In genomic region chr9:35067056-35067455, GRCh38 we compare ENCODE assay signal across 17 cellular contexts. TPM values are rescaled to one million over a fixed set of nuclear protein-coding genes. Genes with fewer than 3 reads are reported as not detected.
DNase-seq lines count a peak whose midpoint lies in the region; ATAC-seq and TF ChIP-seq lines count a peak whose summit lies in the region.
"Had no signal": no experiment of that assay in that cellular context is flagged by ENCODE, and none has a peak within 500 bp of the region (broad histone marks: within the 10 kb centered on the region; RNA-seq: fewer than 3 reads in every experiment).

No MANE protein-coding gene starts in this region.

- H2BK12ac ChIP-seq in trophoblast cell (ENCODE audit: low read length), result no peak overlapping the region

- H3K36me3 Mint-ChIP-seq in activated T-cell treated with anti-CD3 and anti-CD28 coated beads, Interleukin-2, amount 50 U/mL, for 24 hours (ENCODE audit: low read depth), result peaks cover 97% of the 10 kb centered on the region
- peaks cover 67% of the 10 kb centered on the region for H3K36me3 Mint-ChIP-seq in HFFc6 (ENCODE audit: low read depth)
- H3K36me3 Mint-ChIP-seq in activated naive CD8-positive, alpha-beta T cell, result peaks cover 21% of the 10 kb centered on the region

- no peak overlapping the region for H3K4me3 Mint-ChIP-seq in activated T-cell treated with anti-CD3 and anti-CD28 coated beads, Interleukin-2, amount 50 U/mL, for 24 hours
- no peak overlapping the region for H3K4me3 Mint-ChIP-seq in HFFc6
- no peak overlapping the region for H3K4me3 Mint-ChIP-seq in activated naive CD8-positive, alpha-beta T cell

- H2BK120ac ChIP-seq in trophoblast cell (ENCODE audit: insufficient read depth, low read length, poor library complexity), result no peak overlapping the region

- peaks cover 50% of the 10 kb centered on the region for H3K4me1 Mint-ChIP-seq in activated T-cell treated with anti-CD3 and anti-CD28 coated beads, Interleukin-2, amount 50 U/mL, for 24 hours (ENCODE audit: low read depth)
- peaks cover 45% of the 10 kb centered on the region for H3K4me1 Mint-ChIP-seq in HFFc6 (ENCODE audit: low read depth)
- peaks cover 44% of the 10 kb centered on the region for H3K4me1 Mint-ChIP-seq in activated naive CD8-positive, alpha-beta T cell (ENCODE audit: low read depth)

- no peak overlapping the region for H2AFZ ChIP-seq in trophoblast cell (ENCODE audit: insufficient read depth, low read length, poor library complexity)

- no peak overlapping the region for H2BK5ac ChIP-seq in trophoblast cell (ENCODE audit: low read depth, low read length, poor library complexity)

- H3K14ac ChIP-seq in trophoblast cell (ENCODE audit: low read length), result no peak overlapping the region

- no peak for DNase-seq in activated T-cell treated with anti-CD3 and anti-CD28 coated beads, Interleukin-2, amount 50 U/mL, for 24 hours
- no peak for DNase-seq in activated T-cell treated with anti-CD3 and anti-CD28 coated beads, Interleukin-2, amount 50 U/mL, for 1 hour
- no peak for DNase-seq in HFFc6
- no peak for DNase-seq in trophoblast cell
- DNase-seq in NCI-H510A treated with DMSO at 0.1 percent for 48 hours (lab: John Stamatoyannopoulos, UW), result no peak
- DNase-seq: C1 segment of cervical spinal cord, DMS 273 treated with DMSO at 0.1 percent for 48 hours, GDM1, GOT3, IMR-90, Karpas-422, NCI-H1105, NCI-H1694, NCI-H524 had no signal

- WGBS in trophoblast cell (ENCODE audit: extremely low coverage, insufficient coverage, insufficient read length), result no CpG with 5 or more reads among the region's 1 CpG

- H3K79me2 ChIP-seq in trophoblast cell (ENCODE audit: control insufficient read depth, insufficient read depth, low read length, poor library complexity), result peaks cover 27% of the 10 kb centered on the region

- H3K9me3 ChIP-seq in trophoblast cell (ENCODE audit: insufficient read depth, low read depth, low read length), result no peaks in the 10 kb centered on the region

- H2AK5ac ChIP-seq in trophoblast cell (ENCODE audit: low read length), result no peak overlapping the region

- H3K27me3 ChIP-seq in trophoblast cell (ENCODE audit: insufficient read depth, low read length), result no peaks in the 10 kb centered on the region

- H3K27me3 Mint-ChIP-seq in activated T-cell treated with anti-CD3 and anti-CD28 coated beads, Interleukin-2, amount 50 U/mL, for 24 hours, result no peaks in the 10 kb centered on the region
- H3K27me3 Mint-ChIP-seq in HFFc6 (ENCODE audit: insufficient read depth), result no peaks in the 10 kb centered on the region; the same call in none of the 2 replicates
- H3K27me3 Mint-ChIP-seq in activated naive CD8-positive, alpha-beta T cell, result no peaks in the 10 kb centered on the region

- H4K91ac ChIP-seq in trophoblast cell (ENCODE audit: low read depth, low read length), result no peak overlapping the region

- no peak overlapping the region for H3K4me2 ChIP-seq in trophoblast cell (ENCODE audit: low read length)

- H3K4ac ChIP-seq in trophoblast cell (ENCODE audit: low read depth, low read length), result peak overlapping the region; percentile 2

- ATAC-seq in HG03442 (IDR thresholded peaks at IDR 0.05; ENCODE audit: unreplicated experiment), result no peak
- ATAC-seq: GM12878 had no signal

- H3K4me1 ChIP-seq in trophoblast cell (ENCODE audit: control insufficient read depth in 1 of 2, insufficient read depth in 2 of 2, low read length in 2 of 2), result peaks cover 9 to 11% of the 10 kb centered on the region in 2 experiments

- no peak overlapping the region for H3K23ac ChIP-seq in trophoblast cell (ENCODE audit: low read length)

- H3K9ac ChIP-seq in trophoblast cell (ENCODE audit: low read length), result no peak overlapping the region

- TF ChIP-seq CTCF in HFFc6 (IDR thresholded peaks at IDR 0.05), result no peak

- peaks cover 6% of the 10 kb centered on the region for H3K79me1 ChIP-seq in trophoblast cell (ENCODE audit: low read length)

- no peak overlapping the region for H3K4me3 ChIP-seq in trophoblast cell (ENCODE audit: low read depth, low read length)

- peak overlapping the region; percentile 11 for H3K27ac Mint-ChIP-seq in activated T-cell treated with anti-CD3 and anti-CD28 coated beads, Interleukin-2, amount 50 U/mL, for 24 hours
- H3K27ac Mint-ChIP-seq in HFFc6, result peak overlapping the region; percentile 15; the same call in 1 of the 2 replicates
- peak overlapping the region; percentile 71 for H3K27ac Mint-ChIP-seq in activated naive CD8-positive, alpha-beta T cell

- H4K8ac ChIP-seq in trophoblast cell (ENCODE audit: low read depth, low read length), result no peak overlapping the region

- H3K18ac ChIP-seq in trophoblast cell (ENCODE audit: low read length), result no peak overlapping the region

- H3K27ac ChIP-seq in trophoblast cell (ENCODE audit: low read depth, low read length), result no peak overlapping the region

- peaks cover 39 to 66% of the 10 kb centered on the region in 2 experiments for H3K36me3 ChIP-seq in trophoblast cell (ENCODE audit: control insufficient read depth in 1 of 2, insufficient read depth in 2 of 2, low read length in 2 of 2)

- H4K12ac ChIP-seq in trophoblast cell (ENCODE audit: low read depth, low read length), result no peak overlapping the region

- no peaks in the 10 kb centered on the region for H3K9me3 Mint-ChIP-seq in activated T-cell treated with anti-CD3 and anti-CD28 coated beads, Interleukin-2, amount 50 U/mL, for 24 hours
- no peaks in the 10 kb centered on the region for H3K9me3 Mint-ChIP-seq in HFFc6
- no peaks in the 10 kb centered on the region for H3K9me3 Mint-ChIP-seq in activated naive CD8-positive, alpha-beta T cell (ENCODE audit: low read depth)

RNA-seq across cellular contexts. Expression of gene VCP, which starts 5.4 kb away (rescaled TPM):
- total RNA-seq in HFFc6 (2021; fragmentation: NEBNext Ultra II Directional; extraction: Animal tissue kit (Norgen Biotek cat#: 25700)), result 100 to 1,000 TPM; 324 to 457 (median 374) TPM
- polyA plus RNA-seq in trophoblast cell (2013), result 250 and 256 TPM in 2 replicates

RNA-seq across cellular contexts. Expression of gene FANCG, which starts 12.7 kb away (rescaled TPM):
- total RNA-seq in HFFc6 (2021; fragmentation: NEBNext Ultra II Directional; extraction: Animal tissue kit (Norgen Biotek cat#: 25700)), result 10 to 100 TPM; 17.8 to 30.0 (median 28.3) TPM
- polyA plus RNA-seq in trophoblast cell (2013), result 31.6 and 33.8 TPM in 2 replicates

RNA-seq across cellular contexts. Expression of gene PIGO, which starts 29.3 kb away (rescaled TPM):
- 10 to 100 TPM; 23.0 to 30.3 (median 28.3) TPM for total RNA-seq in HFFc6 (2021; fragmentation: NEBNext Ultra II Directional; extraction: Animal tissue kit (Norgen Biotek cat#: 25700))
- 14.0 and 14.6 TPM in 2 replicates for polyA plus RNA-seq in trophoblast cell (2013)

RNA-seq across cellular contexts. Expression of gene STOML2, which starts 35.9 kb away (rescaled TPM):
- 100 to 1,000 TPM; 118 to 139 (median 123) TPM for total RNA-seq in HFFc6 (2021; fragmentation: NEBNext Ultra II Directional; extraction: Animal tissue kit (Norgen Biotek cat#: 25700))
- 81.6 and 83.4 TPM in 2 replicates for polyA plus RNA-seq in trophoblast cell (2013)

RNA-seq across cellular contexts. Expression of gene ATOSB, which starts 48.6 kb away (rescaled TPM):
- total RNA-seq in HFFc6 (2021; fragmentation: NEBNext Ultra II Directional; extraction: Animal tissue kit (Norgen Biotek cat#: 25700)), result 10 to 100 TPM; 45.9 to 56.5 (median 49.5) TPM
- polyA plus RNA-seq in trophoblast cell (2013), result 19.5 and 20.6 TPM in 2 replicates

Comparison
In these comparisons a context has a peak if more than half of its experiments do, and no peak if none do; other contexts are left out.
1. H3K27ac Mint-ChIP-seq: peak in every context shown above with its lines; median percentile 71 in activated naive CD8-positive, alpha-beta T cell; 15 in HFFc6; 11 in activated T-cell treated with anti-CD3 and anti-CD28 coated beads, Interleukin-2, amount 50 U/mL, for 24 hours.